In the genomic region with DNA sequence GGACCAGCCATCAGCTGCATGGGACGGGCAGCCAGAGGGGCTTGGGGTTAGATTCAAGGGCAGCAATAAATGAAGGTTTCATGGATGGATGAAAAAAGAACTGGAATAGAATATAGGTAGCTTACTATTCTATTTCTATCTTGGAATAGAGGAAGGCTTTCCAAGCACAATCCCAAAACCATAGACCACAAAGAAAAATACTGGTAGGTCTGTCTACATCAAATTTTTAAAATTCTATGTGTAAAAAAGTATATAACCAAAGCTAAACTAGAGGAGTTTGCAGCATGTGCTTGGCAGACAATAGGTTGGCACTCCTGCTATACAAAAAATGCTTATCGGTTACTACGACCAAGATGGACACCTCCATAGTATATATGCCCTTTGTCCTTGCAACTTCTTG, we compare ENCODE assay signal across 22 cellular contexts. TPM values are rescaled to one million over a fixed set of nuclear protein-coding genes. Genes with fewer than 3 reads are reported as not detected.
"Had no signal": no experiment of that assay in that cellular context is flagged by ENCODE, and none has a peak within 500 bp of the region (broad histone marks: within the 10 kb centered on the region; RNA-seq: fewer than 3 reads in every experiment).

No MANE protein-coding gene starts in this region.

- DNase-seq: colonic mucosa; effector CD8-positive, alpha-beta T cell; endodermal cell; mucosa of descending colon; naive B cell; stimulated activated CD4-positive, alpha-beta T cell treated with anti-CD3 and anti-CD28 coated beads, Interleukin-12 subunit alpha, Interleukin-12 subunit beta, amount 100 ng/mL, for 4 hours; stimulated activated CD4-positive, alpha-beta T cell treated with anti-CD3 and anti-CD28 coated beads, Interleukin-1b, Interleukin-23, amount 100 ng/mL, for 48 hours; stimulated activated CD4-positive, alpha-beta T cell treated with anti-CD3 and anti-CD28 coated beads, Interleukin-4, amount 100 ng/mL, for 1 hour; stimulated activated CD8-positive, alpha-beta memory T cell treated with anti-CD3 and anti-CD28 coated beads, Interleukin-4, amount 100 ng/mL, for 48 hours; stimulated activated naive CD4-positive, alpha-beta T cell; stimulated activated naive CD8-positive, alpha-beta T cell treated with anti-CD3 and anti-CD28 coated beads, Interleukin-15, amount 100 ng/mL, for 72 hours; transverse colon; upper lobe of right lung had no signal

- H3K4me3 ChIP-seq: colonic mucosa, lung, mucosa of descending colon, prostate gland, right atrium auricular region, smooth muscle cell, suprapubic skin, transverse colon, upper lobe of right lung, uterus had no signal

- ATAC-seq: esophagus mucosa; mucosa of descending colon; natural killer cell treated with Interleukin-12 subunit alpha and Interleukin-12 subunit beta and Interleukin-15 and Interleukin-18, amount 100 ng/mL, for 72 hours; sciatic nerve; stimulated activated naive CD8-positive, alpha-beta T cell treated with anti-CD3 and anti-CD28 coated beads, Interleukin-15, amount 100 ng/mL, for 72 hours; upper lobe of right lung had no signal

RNA-seq across cellular contexts. Expression of a gene that starts 7.2 kb away (rescaled TPM):
- total RNA-seq: natural killer cell treated with Interleukin-12 subunit alpha and Interleukin-12 subunit beta and Interleukin-15 and Interleukin-18, amount 100 ng/mL, for 72 hours had no signal
